ENCODE assay signal across 9 cellular contexts in genomic region chr6:156752666-156753301, GRCh38. TPM values are rescaled to one million over a fixed set of nuclear protein-coding genes. Genes with fewer than 3 reads are reported as not detected.
DNase-seq lines count a peak whose midpoint lies in the region; ATAC-seq and TF ChIP-seq lines count a peak whose summit lies in the region.
"Had no signal": no experiment of that assay in that cellular context is flagged by ENCODE, and none has a peak within 500 bp of the region (broad histone marks: within the 10 kb centered on the region; RNA-seq: fewer than 3 reads in every experiment).

No MANE protein-coding gene starts in this region.

- H3K27me3 ChIP-seq in body of pancreas: no peaks in the 10 kb centered on the region

- H3K9me3 ChIP-seq in body of pancreas: no peaks in the 10 kb centered on the region
- H3K9me3 ChIP-seq: SJSA1 had no signal

- intact Hi-C loops in body of pancreas (cut with DNase I): no loop called here

- no peak for TF ChIP-seq POLR2A in body of pancreas (IDR thresholded peaks at IDR 0.05)

- TF ChIP-seq CTCF in body of pancreas (IDR thresholded peaks at IDR 0.05): peak; percentile 11 to 67 (median 55)
- TF ChIP-seq CTCF in retinal pigment epithelial cell (conservative IDR thresholded peaks at IDR 0.05; ENCODE audit: low read depth, low read length): peak; percentile 21

- ATAC-seq in GM19025 (IDR thresholded peaks at IDR 0.05; ENCODE audit: low read depth, unreplicated experiment) (peak; percentile 49), HG03135 (IDR thresholded peaks at IDR 0.05; ENCODE audit: unreplicated experiment) (peak; percentile 52), body of pancreas (peak; percentile 87), HG02588 (IDR thresholded peaks at IDR 0.05; ENCODE audit: unreplicated experiment) (no peak)

- H3K4me3 ChIP-seq in body of pancreas: no peak overlapping the region
- H3K4me3 ChIP-seq in retinal pigment epithelial cell (ENCODE audit: low read length): no peak overlapping the region
- H3K4me3 ChIP-seq: SJSA1 had no signal

- peaks cover 10% of the 10 kb centered on the region for H3K4me1 ChIP-seq in body of pancreas
- H3K4me1 ChIP-seq: SJSA1 had no signal

- DNase-seq in body of pancreas: peak; percentile 56 to 74 (median 62)
- DNase-seq in retinal pigment epithelial cell (ENCODE audit: low read depth): no peak
- DNase-seq in nucleus accumbens (lab: John Stamatoyannopoulos, UW): no peak
- no peak for DNase-seq in superior temporal gyrus (ENCODE audit: extremely low spot score)
- DNase-seq in DMS153 treated with DMSO at 0.1 percent for 48 hours (lab: John Stamatoyannopoulos, UW; ENCODE audit: unreplicated experiment): no peak

- no peak overlapping the region for H3K27ac ChIP-seq in body of pancreas
- H3K27ac ChIP-seq: SJSA1 had no signal

- H3K36me3 ChIP-seq in body of pancreas (replicated peaks in 1 of 2; ENCODE audit: insufficient read depth in 1 of 2, low read depth in 2 of 2): no peaks in the 10 kb centered on the region
- H3K36me3 ChIP-seq: SJSA1 had no signal

- WGBS in body of pancreas, 2 donors: 20 to 31% methylated on average over 9 to 10 of the region's 10 CpGs

RNA-seq across cellular contexts. Expression of gene ARID1B, which starts 24.4 kb away (rescaled TPM):
- total RNA-seq in body of pancreas: 10 to 100 TPM; 71.5 to 85.1 TPM

Comparison
In these comparisons a context has a peak if more than half of its experiments do, and no peak if none do; other contexts are left out.
1. DNase-seq: peak in body of pancreas (4 of 4); none in retinal pigment epithelial cell (single experiment), nucleus accumbens (0 of 56), superior temporal gyrus (single experiment) and DMS153 treated with DMSO at 0.1 percent for 48 hours (single experiment).